25 cellular contexts compared by ENCODE assay signal in genomic region chr14:76698631-76699030, GRCh38.
"Had no signal": no experiment of that assay in that cellular context is flagged by ENCODE, and none has a peak within 500 bp of the region (broad histone marks: within the 10 kb centered on the region; RNA-seq: fewer than 3 reads in every experiment).

No MANE protein-coding gene starts in this region.

- H3K4me3 Mint-ChIP-seq: activated CD4-positive, alpha-beta memory T cell treated with anti-CD3 and anti-CD28 coated beads for 36 hours; activated CD4-positive, alpha-beta T cell treated with anti-CD3 and anti-CD28 coated beads for 36 hours; activated T-cell treated with anti-CD3 and anti-CD28 coated beads, Interleukin-2, amount 50 U/mL, for 72 hours; memory B cell; naive B cell; neural progenitor cell; WTC11 had no signal

- H3K9me3 Mint-ChIP-seq: activated CD4-positive, alpha-beta memory T cell treated with anti-CD3 and anti-CD28 coated beads for 36 hours; activated T-cell treated with anti-CD3 and anti-CD28 coated beads, Interleukin-2, amount 50 U/mL, for 72 hours; memory B cell; naive B cell had no signal

- DNase-seq: activated CD4-positive, alpha-beta memory T cell treated with anti-CD3 and anti-CD28 coated beads for 36 hours; activated CD4-positive, alpha-beta T cell treated with anti-CD3 and anti-CD28 coated beads for 36 hours; activated effector memory CD4-positive, alpha-beta T cell treated with anti-CD3 and anti-CD28 coated beads, Interleukin-2, amount 50 U/mL, for 16 hours; activated naive CD4-positive, alpha-beta T cell treated with anti-CD3 and anti-CD28 coated beads, Interleukin-2, amount 50 U/mL, for 16 hours; activated T-cell treated with anti-CD3 and anti-CD28 coated beads, Interleukin-2, amount 50 U/mL, for 72 hours; aorta; brain microvascular endothelial cell; central memory CD4-positive, alpha-beta T cell; colonic mucosa; erythroblast; heart right ventricle; kidney glomerular epithelial cell; naive B cell; psoas muscle; right cardiac atrium; stimulated activated naive CD8-positive, alpha-beta T cell treated with anti-CD3 and anti-CD28 coated beads, Interleukin-15, Interleukin-2, amounts not matched to agents 100 U/mL and 50 U/mL, for 24 hours; substantia nigra; T-helper 2 cell; uterus had no signal

- H3K27ac ChIP-seq: brain microvascular endothelial cell, colonic mucosa, gastroesophageal sphincter, heart right ventricle, neural progenitor cell, psoas muscle, skin epidermis, tibial nerve, uterus had no signal

- H3K4me1 Mint-ChIP-seq: activated CD4-positive, alpha-beta T cell treated with anti-CD3 and anti-CD28 coated beads for 36 hours; memory B cell; naive B cell; WTC11 had no signal

- H3K36me3 Mint-ChIP-seq: activated CD4-positive, alpha-beta memory T cell treated with anti-CD3 and anti-CD28 coated beads for 36 hours; memory B cell; naive B cell; neural progenitor cell; WTC11 had no signal

- H3K27me3 Mint-ChIP-seq: activated CD4-positive, alpha-beta T cell treated with anti-CD3 and anti-CD28 coated beads for 36 hours had no signal

- ATAC-seq: activated CD4-positive, alpha-beta T cell treated with anti-CD3 and anti-CD28 coated beads for 36 hours; activated T-cell treated with anti-CD3 and anti-CD28 coated beads, Interleukin-2, amount 50 U/mL, for 72 hours; gastroesophageal sphincter; heart right ventricle; psoas muscle; right cardiac atrium; stimulated activated naive CD8-positive, alpha-beta T cell treated with anti-CD3 and anti-CD28 coated beads, Interleukin-15, Interleukin-2, amounts not matched to agents 100 U/mL and 50 U/mL, for 24 hours; WTC11 had no signal

- H3K27ac Mint-ChIP-seq: activated CD4-positive, alpha-beta memory T cell treated with anti-CD3 and anti-CD28 coated beads for 36 hours; activated CD4-positive, alpha-beta T cell treated with anti-CD3 and anti-CD28 coated beads for 36 hours; activated T-cell treated with anti-CD3 and anti-CD28 coated beads, Interleukin-2, amount 50 U/mL, for 72 hours; memory B cell; naive B cell; neural progenitor cell; WTC11 had no signal

- H3K27me3 ChIP-seq: brain microvascular endothelial cell, colonic mucosa, gastroesophageal sphincter, heart right ventricle, neural progenitor cell, tibial nerve, uterus had no signal

- H3K4me3 ChIP-seq: colonic mucosa, gastroesophageal sphincter, heart right ventricle, neural progenitor cell, psoas muscle, skin epidermis, tibial nerve, uterus had no signal
